In the genomic region with DNA sequence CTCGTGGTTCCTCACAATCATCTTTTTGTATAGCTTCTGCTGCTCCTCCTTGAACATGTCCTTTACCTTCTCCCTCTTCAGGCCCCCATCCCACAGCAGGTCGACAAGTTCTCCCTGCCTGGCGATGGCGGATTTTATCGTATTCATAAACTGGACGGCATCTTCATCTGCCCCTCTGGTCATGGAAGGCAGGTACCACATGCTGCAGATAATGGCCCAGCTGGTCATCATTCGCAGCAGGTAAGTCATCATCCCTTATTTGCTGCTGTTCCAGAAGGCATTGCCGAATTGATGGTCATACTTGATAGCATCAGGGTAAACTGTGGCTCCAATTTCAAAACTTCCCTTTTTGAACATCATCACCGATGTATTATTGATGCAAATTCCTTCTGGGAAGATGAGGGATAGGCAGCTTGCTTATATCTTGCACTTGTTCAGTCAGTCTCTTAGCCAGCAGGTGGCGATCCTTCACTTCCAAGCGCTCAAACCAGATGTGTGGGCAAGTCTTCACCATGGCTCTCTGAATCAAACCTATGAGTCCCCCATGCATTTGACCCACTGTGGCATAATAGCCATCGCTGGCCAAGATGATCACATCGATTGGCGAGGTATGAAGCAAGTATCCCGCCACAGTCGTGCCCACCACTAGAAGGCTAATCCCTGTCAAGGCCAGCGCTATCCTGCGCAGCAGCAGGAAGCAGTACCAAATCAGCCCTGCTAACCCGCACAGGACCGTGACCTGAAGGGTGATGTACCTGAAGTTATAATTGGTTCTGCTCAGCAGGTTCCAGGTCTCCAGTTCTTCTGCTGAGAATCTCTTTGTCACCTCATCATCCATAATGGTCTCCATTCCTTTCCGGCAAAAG, we compare ENCODE assay signal across 10 cellular contexts.
A peak's percentile ranks its signal among the peaks of the same experiment; 100 is the strongest.
DNase-seq lines count a peak whose midpoint lies in the region; ATAC-seq and TF ChIP-seq lines count a peak whose summit lies in the region.
"Had no signal": no experiment of that assay in that cellular context is flagged by ENCODE, and none has a peak within 500 bp of the region (broad histone marks: within the 10 kb centered on the region; RNA-seq: fewer than 3 reads in every experiment).

No MANE protein-coding gene starts in this region.

- H3K4me3 ChIP-seq in OCI-LY7 (ENCODE audit: low read depth, low read length, poor library complexity, severe bottlenecking) = no peak overlapping the region

- H3K9me3 ChIP-seq in OCI-LY7 (ENCODE audit: low read length) = no peaks in the 10 kb centered on the region
- H3K9me3 ChIP-seq: neutrophil had no signal

- POLR2A ChIA-PET in HEK293T (lab: Yijun Ruan, JAX) = no interaction called here
- POLR2A ChIA-PET in OCI-LY7 (lab: Charles Lee) = no interaction called here

- no peaks in the 10 kb centered on the region for H3K4me1 Mint-ChIP-seq in glutamatergic neuron (ENCODE audit: low read depth, unreplicated experiment)

- H2AFZ ChIP-seq in OCI-LY7 (ENCODE audit: low read length) = no peak overlapping the region

- ATAC-seq in omental fat pad (ENCODE audit: low FRiP score) (no peak), HG02970 (IDR thresholded peaks at IDR 0.05; ENCODE audit: low FRiP score, unreplicated experiment) (no peak)

- H3K9me2 ChIP-seq in OCI-LY7 (ENCODE audit: insufficient read depth, low read length) = no peaks in the 10 kb centered on the region

- no peaks in the 10 kb centered on the region for H3K36me3 ChIP-seq in OCI-LY7 (ENCODE audit: insufficient read depth, low read length)
- H3K36me3 ChIP-seq: neutrophil had no signal

- no peaks in the 10 kb centered on the region for H3K4me1 ChIP-seq in OCI-LY7 (ENCODE audit: insufficient read depth, low read length, poor library complexity, severe bottlenecking)

- H3K27ac ChIP-seq in OCI-LY7 (ENCODE audit: low read depth, low read length, poor library complexity, severe bottlenecking) = no peak overlapping the region
- H3K27ac ChIP-seq: neutrophil had no signal

- intact Hi-C loops in OCI-LY7 (cut with micrococcal nuclease; ENCODE audit: unreplicated experiment) = no loop called here

- H4K20me1 ChIP-seq in OCI-LY7 (ENCODE audit: insufficient read depth, low read length) = no peaks in the 10 kb centered on the region

- H3K79me2 ChIP-seq in OCI-LY7 (ENCODE audit: insufficient read depth, low read depth, low read length) = no peaks in the 10 kb centered on the region

- BruUV-seq in OCI-LY7 (replicated peaks; lab: Mats Ljungman, UMichigan) = no TSS peak

- TF ChIP-seq CTCF in OCI-LY7 (conservative IDR thresholded peaks at IDR 0.05; ENCODE audit: low read length) = peak; percentile 47
- TF ChIP-seq CTCF in glutamatergic neuron (IDR thresholded peaks at IDR 0.05; ENCODE audit: partially characterized antibody, unreplicated experiment) = peak; percentile 61
- no peak for TF ChIP-seq CTCF in omental fat pad (IDR thresholded peaks at IDR 0.05)

- in situ Hi-C loops in ACHN (cut with HindIII; ENCODE audit: low pct_ligation_motif_present, low pct_unique_long_range_greater_than_20kb, low sequenced_read_pairs) = no loop called here

- H3K4me2 ChIP-seq in OCI-LY7 (ENCODE audit: low read length) = no peak overlapping the region

- CTCF ChIA-PET in HEK293T (lab: Yijun Ruan, JAX) (interaction anchor here (0.9 kb wide), 1 partner anchor 106 kb away, joined by 6 read pairs; no protein-coding TSS in a partner anchor), OCI-LY7 (lab: Charles Lee; ENCODE audit: unreplicated experiment) (no interaction called here)

- H3K27me3 Mint-ChIP-seq in glutamatergic neuron (ENCODE audit: unreplicated experiment) = peaks cover 7% of the 10 kb centered on the region

- no peak overlapping the region for H3K27ac Mint-ChIP-seq in glutamatergic neuron (ENCODE audit: unreplicated experiment)

- no peak overlapping the region for H3K4me3 Mint-ChIP-seq in glutamatergic neuron (ENCODE audit: unreplicated experiment)

- peak; percentile 23 for DNase-seq in ACHN
- peak; percentile 44 for DNase-seq in HEK293T (ENCODE audit: extremely low spot score)
- peak; percentile 5 for DNase-seq in OCI-LY7 (ENCODE audit: low spot score)
- peak; percentile 71 for DNase-seq in glutamatergic neuron
- DNase-seq in mesenteric fat pad (ENCODE audit: low spot score) = no peak
- no peak for DNase-seq in omental fat pad (ENCODE audit: low spot score)
- no peak for DNase-seq in GM19240 (ENCODE audit: insufficient read length, low spot score)
- DNase-seq: activated naive CD4-positive, alpha-beta T cell had no signal

- peaks cover 5% of the 10 kb centered on the region for H3K9me3 Mint-ChIP-seq in glutamatergic neuron (ENCODE audit: unreplicated experiment)

- peaks cover 10% of the 10 kb centered on the region for H3K36me3 Mint-ChIP-seq in glutamatergic neuron (ENCODE audit: unreplicated experiment)

TF ChIP-seq in HEK293T, 16 proteins besides CTCF, POLR2A, EP300 and RAD21:
- TF ChIP-seq ELF4 (IDR thresholded peaks at IDR 0.05) = no peak
TF ChIP-seq in HEK293T: peak in this region for 0.

Comparison
In these comparisons a context has a peak if more than half of its experiments do, and no peak if none do; other contexts are left out.
1. DNase-seq: peak in ACHN (single experiment), HEK293T (single experiment), OCI-LY7 (single experiment) and glutamatergic neuron (single experiment); none in mesenteric fat pad (single experiment), omental fat pad (single experiment) and GM19240 (single experiment).
2. CTCF ChIP-seq: peak in OCI-LY7 (single experiment) and glutamatergic neuron (single experiment); none in omental fat pad (0 of 3).